Comparison of ENCODE assay signal across 9 cellular contexts in the genomic region with DNA sequence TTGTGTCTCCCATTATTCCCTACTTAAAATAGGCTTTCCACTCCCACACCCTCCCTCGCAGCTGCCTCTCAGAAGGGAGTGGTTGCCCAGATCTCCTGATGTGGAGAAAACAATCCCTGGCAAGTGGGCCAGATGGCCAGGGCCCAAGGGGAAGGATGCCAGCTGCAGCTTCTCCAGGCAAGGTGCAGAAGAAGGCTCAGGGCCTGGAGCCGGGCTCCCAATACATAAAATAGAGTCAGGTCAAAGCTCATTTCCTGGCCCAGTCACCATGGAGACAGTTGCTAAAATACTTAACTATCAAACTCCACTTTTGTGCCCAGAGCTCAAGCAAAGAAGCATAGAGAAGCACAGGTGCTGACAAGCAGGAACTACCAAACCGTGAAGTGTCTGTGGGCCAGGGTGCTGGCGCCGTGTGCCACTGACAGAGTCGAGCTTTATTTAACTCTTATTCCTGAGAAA. TPM values are rescaled to one million over a fixed set of nuclear protein-coding genes. Genes with fewer than 3 reads are reported as not detected.
DNase-seq lines count a peak whose midpoint lies in the region; ATAC-seq and TF ChIP-seq lines count a peak whose summit lies in the region.
"Had no signal": no experiment of that assay in that cellular context is flagged by ENCODE, and none has a peak within 500 bp of the region (broad histone marks: within the 10 kb centered on the region; RNA-seq: fewer than 3 reads in every experiment).

No MANE protein-coding gene starts in this region.

- 5 to 7% (median 6%) methylated on average over 6 of the region's 6 CpGs for WGBS in psoas muscle, 3 donors

- CTCF ChIA-PET in HEK293T (lab: Yijun Ruan, JAX) = no interaction called here

- peaks cover 16% of the 10 kb centered on the region for H3K4me1 ChIP-seq in psoas muscle

- intact Hi-C loops in psoas muscle (cut with DNase I) = no loop called here

- peak; percentile 67 for DNase-seq in DMS153 (lab: John Stamatoyannopoulos, UW)
- peak; percentile 59 for DNase-seq in NCI-H226
- peak; percentile 76 for DNase-seq in fibroblast of the aortic adventitia (ENCODE audit: low read depth)
- peak; percentile 59 to 81 for DNase-seq in psoas muscle
- DNase-seq in HEK293T (ENCODE audit: extremely low spot score) = no peak
- no peak for DNase-seq in GM19240 (ENCODE audit: insufficient read length, low spot score)

- H3K4me3 ChIP-seq in fibroblast of the aortic adventitia (ENCODE audit: low read depth, low read length) (no peak overlapping the region), psoas muscle (no peak overlapping the region)

- no peaks in the 10 kb centered on the region for H3K27me3 ChIP-seq in psoas muscle (ENCODE audit: insufficient read depth in 3 of 3, low read length in 2 of 3)
- H3K27me3 ChIP-seq: neutrophil had no signal

- no peaks in the 10 kb centered on the region for H3K9me3 ChIP-seq in psoas muscle
- H3K9me3 ChIP-seq: neutrophil had no signal

- TF ChIP-seq CTCF in fibroblast of the aortic adventitia (IDR thresholded peaks at IDR 0.05; ENCODE audit: insufficient read depth, low read length) (no peak), psoas muscle (IDR thresholded peaks at IDR 0.05) (no peak)

- no peaks in the 10 kb centered on the region for H3K36me3 ChIP-seq in psoas muscle (ENCODE audit: insufficient read depth in 1 of 2, low read depth in 1 of 2)
- H3K36me3 ChIP-seq: neutrophil had no signal

- H3K27ac ChIP-seq in psoas muscle = peak overlapping the region; percentile 15
- H3K27ac ChIP-seq: neutrophil had no signal

- POLR2A ChIA-PET in HEK293T (lab: Yijun Ruan, JAX) = no interaction called here

- ATAC-seq in HG02798 (IDR thresholded peaks at IDR 0.05; ENCODE audit: poor library complexity, unreplicated experiment) = peak; percentile 63
- peak; percentile 81 to 95 (median 90) for ATAC-seq in psoas muscle
- no peak for ATAC-seq in HG03565 (IDR thresholded peaks at IDR 0.05; ENCODE audit: unreplicated experiment)

TF ChIP-seq in HEK293T, 16 proteins besides CTCF, POLR2A, EP300 and RAD21:
- TF ChIP-seq NFRKB (IDR thresholded peaks at IDR 0.05) (no peak), CTBP1 (IDR thresholded peaks at IDR 0.05; ENCODE audit: borderline replicate concordance) (no peak), BHLHE40 (IDR thresholded peaks at IDR 0.05; ENCODE audit: borderline replicate concordance) (no peak), TARDBP (IDR thresholded peaks at IDR 0.05) (no peak), ZNF384 (IDR thresholded peaks at IDR 0.05) (no peak), ARNT (IDR thresholded peaks at IDR 0.05) (no peak), FOXA1 (IDR thresholded peaks at IDR 0.05) (no peak), FOXK2 (IDR thresholded peaks at IDR 0.05) (no peak)
- TF ChIP-seq, protein P1, sequence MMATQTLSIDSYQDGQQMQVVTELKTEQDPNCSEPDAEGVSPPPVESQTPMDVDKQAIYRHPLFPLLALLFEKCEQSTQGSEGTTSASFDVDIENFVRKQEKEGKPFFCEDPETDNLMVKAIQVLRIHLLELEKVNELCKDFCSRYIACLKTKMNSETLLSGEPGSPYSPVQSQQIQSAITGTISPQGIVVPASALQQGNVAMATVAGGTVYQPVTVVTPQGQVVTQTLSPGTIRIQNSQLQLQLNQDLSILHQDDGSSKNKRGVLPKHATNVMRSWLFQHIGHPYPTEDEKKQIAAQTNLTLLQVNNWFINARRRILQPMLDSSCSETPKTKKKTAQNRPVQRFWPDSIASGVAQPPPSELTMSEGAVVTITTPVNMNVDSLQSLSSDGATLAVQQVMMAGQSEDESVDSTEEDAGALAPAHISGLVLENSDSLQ (IDR thresholded peaks at IDR 0.05) = no peak
TF ChIP-seq in HEK293T: peak in this region for 0.

RNA-seq across cellular contexts. Expression of a gene that starts 45.7 kb away (rescaled TPM):
- total RNA-seq in fibroblast of the aortic adventitia (ENCODE audit: low replicate concordance) (15.5 and 79.5 TPM in 2 replicates), psoas muscle (10 to 100 TPM in 1 of 4 donors, 1 to 10 TPM in 3; 6.1 to 10.3 (median 8.4) TPM)
- polyA plus RNA-seq in psoas muscle = 1 to 10 TPM in 2 of 3 donors, under 1 TPM in 1; 0.86 to 2.2 (median 1.2) TPM

RNA-seq across cellular contexts. Expression of a gene that starts 59.1 kb away (rescaled TPM):
- total RNA-seq in fibroblast of the aortic adventitia (ENCODE audit: low replicate concordance) (12.4 and 52.2 TPM in 2 replicates), psoas muscle (10 to 100 TPM; 21.3 to 29.6 (median 23.7) TPM)
- polyA plus RNA-seq in psoas muscle = 10 to 100 TPM; 21.0 to 35.4 (median 24.6) TPM

RNA-seq across cellular contexts. Expression of a gene that starts 59.6 kb away (rescaled TPM):
- total RNA-seq in fibroblast of the aortic adventitia (ENCODE audit: low replicate concordance) (37.0 and 52.5 TPM in 2 replicates), psoas muscle (10 to 100 TPM; 26.0 to 31.3 (median 28.4) TPM)
- polyA plus RNA-seq in psoas muscle = 10 to 100 TPM; 18.0 to 40.5 (median 20.7) TPM

Comparison
In these comparisons a context has a peak if more than half of its experiments do, and no peak if none do; other contexts are left out.
1. DNase-seq: peak in DMS153 (single experiment), NCI-H226 (single experiment), fibroblast of the aortic adventitia (single experiment) and psoas muscle (2 of 2); none in HEK293T (single experiment) and GM19240 (single experiment).